In the genomic region with DNA sequence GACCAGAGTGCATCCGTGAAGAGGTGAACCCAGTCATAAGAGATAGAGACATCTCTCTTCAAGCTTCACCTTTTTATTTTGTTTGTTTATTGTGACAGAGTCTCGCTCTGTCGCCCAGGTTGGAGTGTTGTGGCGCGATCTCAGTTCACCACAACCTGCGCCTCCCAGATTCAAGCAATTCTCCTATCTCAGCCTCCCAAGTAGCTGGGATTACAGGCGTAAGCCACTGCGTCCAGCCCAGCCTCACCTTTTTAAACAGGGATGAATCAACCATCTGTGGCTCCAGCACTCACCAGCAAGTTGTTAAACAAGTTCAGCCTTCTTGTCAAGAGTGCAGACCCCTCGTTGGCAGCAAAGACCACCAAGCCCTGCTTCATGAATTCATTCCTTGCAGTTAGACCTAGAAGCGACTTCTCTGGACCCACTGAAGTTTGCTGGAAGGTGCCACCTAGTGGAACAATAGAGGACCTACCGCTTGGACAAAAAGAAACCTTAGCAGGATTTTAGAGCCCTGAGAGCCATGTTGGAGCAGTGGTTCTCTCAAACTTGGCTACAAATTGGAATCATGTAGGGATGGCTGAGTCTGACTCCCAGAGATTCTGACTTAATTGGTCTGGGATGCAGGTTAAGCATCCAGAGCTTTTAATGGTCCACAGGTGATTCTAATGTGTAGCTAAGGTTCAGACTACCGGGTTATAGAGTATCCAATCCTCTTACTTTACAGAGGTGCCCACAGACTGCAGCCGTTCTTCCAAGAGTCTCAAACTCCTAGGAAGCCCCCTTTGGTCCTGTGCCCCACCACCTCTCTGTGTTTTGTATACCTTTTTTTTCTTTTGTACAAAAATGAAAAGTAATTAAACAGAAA, we compare ENCODE assay signal across 8 cellular contexts. TPM values are rescaled to one million over a fixed set of nuclear protein-coding genes. Genes with fewer than 3 reads are reported as not detected.
DNase-seq lines count a peak whose midpoint lies in the region; ATAC-seq lines count a peak whose summit lies in the region.

No MANE protein-coding gene starts in this region.

- peak; percentile 70 for DNase-seq in SIG-M5 treated with dmso at 0.1 percent for 504 hours (lab: John Stamatoyannopoulos, UW; ENCODE audit: unreplicated experiment)
- no peak for DNase-seq in SIG-M5 (lab: John Stamatoyannopoulos, UW)
- DNase-seq in NCI-H69 (lab: John Stamatoyannopoulos, UW): peak; percentile 73
- DNase-seq in Right ventricle myocardium superior: no peak
- DNase-seq in retina: peak; percentile 76

- intact Hi-C loops in Right ventricle myocardium superior (cut with DNase I): loop anchor here (5.0 to 10.0 kb wide), 3 partner anchors 108 to 225 kb away; no protein-coding TSS in a partner anchor

- no peak overlapping the region for H3K27ac Mint-ChIP-seq in activated T-helper 17 cell treated with anti-CD3 and anti-CD28 coated beads, Interleukin-2, amount 50 U/mL, for 72 hours

- H3K4me3 Mint-ChIP-seq in activated T-helper 17 cell treated with anti-CD3 and anti-CD28 coated beads, Interleukin-2, amount 50 U/mL, for 72 hours: no peak overlapping the region

- H3K4me1 Mint-ChIP-seq in activated T-helper 17 cell treated with anti-CD3 and anti-CD28 coated beads, Interleukin-2, amount 50 U/mL, for 72 hours: no peaks in the 10 kb centered on the region

- no peaks in the 10 kb centered on the region for H3K36me3 Mint-ChIP-seq in activated T-helper 17 cell treated with anti-CD3 and anti-CD28 coated beads, Interleukin-2, amount 50 U/mL, for 72 hours (ENCODE audit: low read depth)

- no peaks in the 10 kb centered on the region for H3K9me3 Mint-ChIP-seq in activated T-helper 17 cell treated with anti-CD3 and anti-CD28 coated beads, Interleukin-2, amount 50 U/mL, for 72 hours

- H3K27me3 Mint-ChIP-seq in activated T-helper 17 cell treated with anti-CD3 and anti-CD28 coated beads, Interleukin-2, amount 50 U/mL, for 72 hours: peaks cover 4% of the 10 kb centered on the region

- ATAC-seq in GM19463 (IDR thresholded peaks at IDR 0.05; ENCODE audit: unreplicated experiment) (peak; percentile 95), HG03442 (IDR thresholded peaks at IDR 0.05; ENCODE audit: unreplicated experiment) (peak; percentile 93), Right ventricle myocardium superior (ENCODE audit: poor library complexity) (peak; percentile 92)
- ATAC-seq in activated T-helper 17 cell treated with anti-CD3 and anti-CD28 coated beads, Interleukin-2, amount 50 U/mL, for 72 hours (replicated peaks): peak; percentile 75

RNA-seq across cellular contexts. Expression of a gene that starts 10.5 kb away (rescaled TPM):
- 10 to 100 TPM; 21.5 to 45.3 TPM for total RNA-seq in activated T-helper 17 cell treated with anti-CD3 and anti-CD28 coated beads, Interleukin-2, amount 50 U/mL, for 72 hours
- 12.3 TPM for total RNA-seq in Right ventricle myocardium superior

Comparison
In these comparisons a context has a peak if more than half of its experiments do, and no peak if none do; other contexts are left out.
1. DNase-seq: peak in SIG-M5 treated with dmso at 0.1 percent for 504 hours (single experiment), NCI-H69 (single experiment) and retina (single experiment); none in SIG-M5 (single experiment) and Right ventricle myocardium superior (single experiment).
2. Peak in every context shown above with its lines, with median percentiles within 50 percentile points of each other: ATAC-seq.